ENCODE assay signal across 10 cellular contexts in the genomic region with DNA sequence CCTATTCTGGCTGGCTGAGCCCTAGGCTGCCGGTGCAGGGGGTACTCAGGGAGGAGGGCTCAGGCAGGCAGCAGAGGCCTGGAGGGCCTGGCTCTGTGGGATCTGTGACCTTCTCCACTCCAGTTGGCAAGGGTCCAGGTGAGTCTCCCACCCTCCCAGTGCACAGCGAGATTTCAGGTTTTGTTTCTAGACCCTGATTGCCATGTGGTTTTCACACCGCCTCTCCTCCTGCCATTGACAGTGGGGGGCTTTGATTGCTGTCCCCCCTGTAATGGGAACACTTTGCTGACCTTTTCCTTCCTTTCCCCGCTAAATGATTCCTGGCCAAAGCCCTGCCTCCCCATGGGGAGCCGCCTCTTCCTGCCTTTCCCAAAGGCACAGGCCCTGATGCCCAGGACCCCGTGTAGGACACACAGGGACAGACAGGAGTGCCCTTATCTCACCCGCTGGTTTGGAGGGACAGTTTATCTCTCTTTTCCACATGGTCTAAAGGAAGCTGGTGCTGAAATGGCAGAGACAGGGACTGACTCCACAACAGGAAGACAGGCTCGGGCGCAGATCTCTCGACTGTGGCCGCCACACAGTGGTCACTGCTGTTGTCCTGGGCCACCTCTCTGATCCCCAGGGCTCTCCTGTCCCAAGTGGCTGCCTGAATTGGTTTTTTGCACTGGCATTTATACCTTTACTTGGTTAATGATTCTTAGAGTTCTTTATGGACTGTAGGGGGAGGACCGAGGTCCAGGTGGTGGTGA. TPM values are rescaled to one million over a fixed set of nuclear protein-coding genes. Genes with fewer than 3 reads are reported as not detected.
A peak's percentile ranks its signal among the peaks of the same experiment; 100 is the strongest.
DNase-seq lines count a peak whose midpoint lies in the region; ATAC-seq and TF ChIP-seq lines count a peak whose summit lies in the region.
"Had no signal": no experiment of that assay in that cellular context is flagged by ENCODE, and none has a peak within 500 bp of the region (broad histone marks: within the 10 kb centered on the region; RNA-seq: fewer than 3 reads in every experiment).

No MANE protein-coding gene starts in this region.

- H4K5ac ChIP-seq in mesendoderm (ENCODE audit: low read length), result no peak overlapping the region

- no peaks in the 10 kb centered on the region for H3K27me3 ChIP-seq in dorsolateral prefrontal cortex
- no peaks in the 10 kb centered on the region for H3K27me3 ChIP-seq in mesendoderm (ENCODE audit: insufficient read depth, low read length, poor library complexity)
- H3K27me3 ChIP-seq in upper lobe of right lung, result no peaks in the 10 kb centered on the region
- no peaks in the 10 kb centered on the region for H3K27me3 ChIP-seq in MM.1S (replicated peaks; ENCODE audit: insufficient read depth, low read length)

- H3K9ac ChIP-seq in mesendoderm (ENCODE audit: low read length) (no peak overlapping the region), MM.1S (ENCODE audit: low read length) (no peak overlapping the region)

- H3K4me1 ChIP-seq in mesendoderm (ENCODE audit: control insufficient read depth, low read depth, low read length) (peaks cover 39% of the 10 kb centered on the region), upper lobe of right lung (peaks cover 84% of the 10 kb centered on the region), MM.1S (ENCODE audit: low read length) (peaks cover 24% of the 10 kb centered on the region)

- no peak overlapping the region for H2AK5ac ChIP-seq in mesendoderm (ENCODE audit: low read length)

- H3K4me2 ChIP-seq in mesendoderm (ENCODE audit: low read length) (no peak overlapping the region), MM.1S (ENCODE audit: low read depth, low read length) (no peak overlapping the region)

- H3K56ac ChIP-seq in mesendoderm (ENCODE audit: low read length), result peak overlapping the region; percentile 50

- TF ChIP-seq CTCF in dorsolateral prefrontal cortex (IDR thresholded peaks at IDR 0.05 in 54 of 56, conservative IDR thresholded peaks at IDR 0.05 in 2 of 56; ENCODE audit: low read depth in 1 of 56, partially characterized antibody in 56 of 56) (no peak), upper lobe of right lung (IDR thresholded peaks at IDR 0.05) (no peak), MM.1S (IDR thresholded peaks at IDR 0.05; ENCODE audit: low read length) (no peak)

- peak overlapping the region; percentile 82 for H3K27ac Mint-ChIP-seq in activated naive CD4-positive, alpha-beta T cell treated with anti-CD3 and anti-CD28 coated beads, Interleukin-2, amount 10 ng/mL, durations not matched to agents 7 days and 5 days

- H3K4ac ChIP-seq in mesendoderm (ENCODE audit: low read depth, low read length), result no peak overlapping the region

- H2BK5ac ChIP-seq in mesendoderm (ENCODE audit: low read length), result peak overlapping the region; percentile 28

- no peak overlapping the region for H3K4me3 Mint-ChIP-seq in activated naive CD4-positive, alpha-beta T cell treated with anti-CD3 and anti-CD28 coated beads, Interleukin-2, amount 10 ng/mL, durations not matched to agents 7 days and 5 days

- no peaks in the 10 kb centered on the region for H3K27me3 Mint-ChIP-seq in activated naive CD4-positive, alpha-beta T cell treated with anti-CD3 and anti-CD28 coated beads, Interleukin-2, amount 10 ng/mL, durations not matched to agents 7 days and 5 days

- peaks cover 23% of the 10 kb centered on the region for H3K36me3 Mint-ChIP-seq in activated naive CD4-positive, alpha-beta T cell treated with anti-CD3 and anti-CD28 coated beads, Interleukin-2, amount 10 ng/mL, durations not matched to agents 7 days and 5 days

- no peak overlapping the region for H3K23ac ChIP-seq in mesendoderm (ENCODE audit: low read length)

- ATAC-seq in upper lobe of right lung, result peak; percentile 11
- no peak for ATAC-seq in HG03039 (IDR thresholded peaks at IDR 0.05; ENCODE audit: unreplicated experiment)

- no peaks in the 10 kb centered on the region for H3K9me2 ChIP-seq in MM.1S (replicated peaks; ENCODE audit: insufficient read depth, low read length)

- no CpG with 5 or more reads among the region's 12 CpGs for WGBS in mesendoderm (ENCODE audit: extremely low coverage, insufficient coverage, low lambda C conversion rate)

- peaks cover 12% of the 10 kb centered on the region for H3K9me3 Mint-ChIP-seq in activated naive CD4-positive, alpha-beta T cell treated with anti-CD3 and anti-CD28 coated beads, Interleukin-2, amount 10 ng/mL, durations not matched to agents 7 days and 5 days

- H3K18ac ChIP-seq in mesendoderm (ENCODE audit: low read length), result no peak overlapping the region

- H2BK15ac ChIP-seq in mesendoderm (replicated peaks; ENCODE audit: low read depth), result no peak overlapping the region

- H3K4me3 ChIP-seq in dorsolateral prefrontal cortex (no peak overlapping the region), mesendoderm (ENCODE audit: low read length) (no peak overlapping the region), upper lobe of right lung (no peak overlapping the region), MM.1S (ENCODE audit: low read length) (no peak overlapping the region)

- peaks cover 93% of the 10 kb centered on the region for H4K20me1 ChIP-seq in MM.1S (ENCODE audit: insufficient read depth, low read length)

- H3K4me1 Mint-ChIP-seq in activated naive CD4-positive, alpha-beta T cell treated with anti-CD3 and anti-CD28 coated beads, Interleukin-2, amount 10 ng/mL, durations not matched to agents 7 days and 5 days, result peaks cover 98% of the 10 kb centered on the region

- H2BK120ac ChIP-seq in mesendoderm (ENCODE audit: low read depth, low read length), result no peak overlapping the region

- peaks cover 83% of the 10 kb centered on the region for H3K79me2 ChIP-seq in mesendoderm (ENCODE audit: control insufficient read depth, insufficient read depth, low read length)
- peaks cover 100% of the 10 kb centered on the region for H3K79me2 ChIP-seq in MM.1S (ENCODE audit: low read length)

- peak overlapping the region in 36 of 59 donors; percentile 3 to 83 (median 46) for H3K27ac ChIP-seq in dorsolateral prefrontal cortex
- no peak overlapping the region for H3K27ac ChIP-seq in mesendoderm (ENCODE audit: low read depth, low read length)
- H3K27ac ChIP-seq in upper lobe of right lung, result peak overlapping the region; percentile 70
- H3K27ac ChIP-seq in MM.1S (ENCODE audit: low read length), result no peak overlapping the region

- H3K9me3 ChIP-seq in upper lobe of right lung, result no peaks in the 10 kb centered on the region
- no peaks in the 10 kb centered on the region for H3K9me3 ChIP-seq in MM.1S (replicated peaks; ENCODE audit: insufficient read depth, low read length)

- H3K36me3 ChIP-seq in mesendoderm (ENCODE audit: control insufficient read depth, insufficient read depth, low read length), result no peaks in the 10 kb centered on the region
- H3K36me3 ChIP-seq in upper lobe of right lung, result no peaks in the 10 kb centered on the region
- H3K36me3 ChIP-seq in MM.1S (replicated peaks; ENCODE audit: insufficient read depth, low read length), result no peaks in the 10 kb centered on the region

- H2AFZ ChIP-seq in MM.1S (ENCODE audit: low read length), result no peak overlapping the region

- CTCF ChIA-PET in activated naive CD4-positive, alpha-beta T cell treated with anti-CD3 and anti-CD28 coated beads, Interleukin-2, amount 10 ng/mL, durations not matched to agents 7 days and 5 days (lab: Charles Lee), result no interaction called here

- intact Hi-C loops in dorsolateral prefrontal cortex (cut with DNase I), result no loop called here
- intact Hi-C loops in upper lobe of right lung (cut with DNase I), result no loop called here

- H4K8ac ChIP-seq in mesendoderm (ENCODE audit: low read depth, low read length), result no peak overlapping the region

- no peak for DNase-seq in activated naive CD4-positive, alpha-beta T cell treated with anti-CD3 and anti-CD28 coated beads, Interleukin-2, amount 10 ng/mL, durations not matched to agents 7 days and 5 days
- no peak for DNase-seq in activated naive CD4-positive, alpha-beta T cell treated with anti-CD3 and anti-CD28 coated beads, Interleukin-2, amount 50 U/mL, for 16 hours
- DNase-seq in dorsolateral prefrontal cortex, result peak in 1 of 10 donors; percentile 9
- DNase-seq in mesendoderm, result peak; percentile 50
- DNase-seq in upper lobe of right lung, result no peak
- no peak for DNase-seq in MM.1S
- no peak for DNase-seq in effector CD8-positive, alpha-beta T cell (lab: John Stamatoyannopoulos, UW)
- DNase-seq: activated CD4-positive, alpha-beta T cell treated with anti-CD3 and anti-CD28 coated beads, Interleukin-2, amount 50 U/mL, for 4 hours; hippocampal formation had no signal

- peaks cover 13% of the 10 kb centered on the region; the same call in 1 of the 2 replicates for H3F3A ChIP-seq in MM.1S (ENCODE audit: insufficient read depth, low read length)

- H3K79me1 ChIP-seq in mesendoderm (ENCODE audit: low read length), result peaks cover 45% of the 10 kb centered on the region

RNA-seq across cellular contexts. Expression of a gene that starts 43.4 kb away (rescaled TPM):
- 100 to 1,000 TPM in 90 of 120 experiments, 10 to 100 TPM in 30; 54.7 to 211 (median 113) TPM for total RNA-seq in dorsolateral prefrontal cortex
- polyA plus RNA-seq in mesendoderm (2013, experiment 1 of 2), result 26.5 TPM
- 26.2 TPM for polyA plus RNA-seq in mesendoderm (2013, experiment 2 of 2)
- total RNA-seq in upper lobe of right lung, result 78.3 TPM

Comparison
In these comparisons a context has a peak if more than half of its experiments do, and no peak if none do; other contexts are left out.
1. H3K27ac ChIP-seq: peak in dorsolateral prefrontal cortex (36 of 59) and upper lobe of right lung (single experiment); none in mesendoderm (single experiment) and MM.1S (single experiment).